Comparison of ENCODE assay signal across 12 cellular contexts in the genomic region with DNA sequence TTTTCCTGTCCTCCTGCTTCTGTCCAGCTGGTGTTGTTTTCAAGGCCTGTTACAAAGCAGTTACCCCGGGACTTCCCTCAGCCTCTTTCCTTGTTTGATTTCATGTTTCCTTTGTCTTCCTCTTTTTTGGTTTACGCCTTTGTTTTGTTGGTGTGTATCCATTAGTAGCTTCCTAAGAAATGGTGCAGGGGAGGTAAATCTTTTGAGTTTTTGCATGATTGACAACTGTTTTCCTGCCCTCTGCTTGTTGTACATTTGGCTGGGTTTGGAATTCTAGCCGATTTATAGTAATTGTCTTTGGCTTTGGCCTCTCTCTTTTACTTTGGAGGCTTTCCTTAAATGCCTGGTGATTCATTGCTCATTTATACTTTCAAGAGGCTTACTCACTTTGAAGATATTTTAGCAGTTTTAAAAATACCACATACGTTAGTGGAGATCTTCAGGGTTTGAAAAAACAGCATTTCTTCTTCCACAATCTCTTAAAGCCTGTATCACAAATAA. TPM values are rescaled to one million over a fixed set of nuclear protein-coding genes. Genes with fewer than 3 reads are reported as not detected.
A peak's percentile ranks its signal among the peaks of the same experiment; 100 is the strongest.
DNase-seq lines count a peak whose midpoint lies in the region; ATAC-seq and TF ChIP-seq lines count a peak whose summit lies in the region.
"Had no signal": no experiment of that assay in that cellular context is flagged by ENCODE, and none has a peak within 500 bp of the region (broad histone marks: within the 10 kb centered on the region; RNA-seq: fewer than 3 reads in every experiment).

No MANE protein-coding gene starts in this region.

- H3K9me2 ChIP-seq in PC-3 (replicated peaks; ENCODE audit: low read length) = no peaks in the 10 kb centered on the region

- H3F3A ChIP-seq in PC-3 (ENCODE audit: low read length, unreplicated experiment) = peaks cover 5% of the 10 kb centered on the region

- DNase-seq in GM03348 (ENCODE audit: low spot score) (peak; percentile 79), PC-3 (peak; percentile 77), epithelial cell of esophagus (ENCODE audit: low read depth) (peak; percentile 64), osteoblast (ENCODE audit: insufficient read length, low spot score, missing footprints) (peak; percentile 86), T-helper 2 cell (no peak), mesenteric fat pad (ENCODE audit: low spot score) (no peak)
- DNase-seq: endodermal cell; stimulated activated CD4-positive, alpha-beta T cell treated with anti-CD3 and anti-CD28 coated beads, Interleukin-4, amount 100 ng/mL, for 24 hours had no signal

- H3K79me2 ChIP-seq in PC-3 (ENCODE audit: low read length) = no peaks in the 10 kb centered on the region
- no peaks in the 10 kb centered on the region for H3K79me2 ChIP-seq in osteoblast (ENCODE audit: insufficient read depth, low read length)

- BruUV-seq in PC-3 (replicated peaks; lab: Mats Ljungman, UMichigan) = no TSS peak

- no peak overlapping the region for H3K9ac ChIP-seq in PC-3 (ENCODE audit: low read length)

- peak; percentile 62 for ATAC-seq in PC-3
- ATAC-seq in GM21529 (IDR thresholded peaks at IDR 0.05; ENCODE audit: unreplicated experiment) = no peak
- ATAC-seq in HG02840 (IDR thresholded peaks at IDR 0.05; ENCODE audit: low FRiP score, unreplicated experiment) = no peak
- ATAC-seq: HepG2 had no signal

- intact Hi-C loops in PC-3 (cut with micrococcal nuclease) = no loop called here

- peak overlapping the region; percentile 75 for H3K27ac ChIP-seq in PC-3 (ENCODE audit: low read length)
- peak overlapping the region; percentile 65 for H3K27ac ChIP-seq in osteoblast (ENCODE audit: low read depth, low read length)
- H3K27ac ChIP-seq: neutrophil had no signal

- CTCF ChIA-PET in PC-3 (lab: Charles Lee) = no interaction called here

- H3K4me1 ChIP-seq in PC-3 (ENCODE audit: insufficient read depth, low read length) (peaks cover 33% of the 10 kb centered on the region), osteoblast (ENCODE audit: insufficient read depth, low read length) (peaks cover 36% of the 10 kb centered on the region)

- TF ChIP-seq CTCF in PC-3 (conservative IDR thresholded peaks at IDR 0.05; ENCODE audit: low read depth, low read length) = no peak
- TF ChIP-seq CTCF in epithelial cell of esophagus (IDR thresholded peaks at IDR 0.05; ENCODE audit: insufficient read depth, low read depth, low read length, missing control alignments) = no peak
- no peak for TF ChIP-seq CTCF in osteoblast (IDR thresholded peaks at IDR 0.05; ENCODE audit: extremely low read depth, low read depth, low read length)

- H3K36me3 ChIP-seq in PC-3 (ENCODE audit: low read depth, low read length) (no peaks in the 10 kb centered on the region), osteoblast (ENCODE audit: insufficient read depth, low read length) (no peaks in the 10 kb centered on the region)
- H3K36me3 ChIP-seq: neutrophil had no signal

- H3K27me3 ChIP-seq in PC-3 (ENCODE audit: low read length) (no peaks in the 10 kb centered on the region), osteoblast (ENCODE audit: insufficient read depth, low read length) (no peaks in the 10 kb centered on the region)

- H3K4me3 ChIP-seq in PC-3 (ENCODE audit: low read length) = no peak overlapping the region
- H3K4me3 ChIP-seq in epithelial cell of esophagus (ENCODE audit: low read length) = no peak overlapping the region
- H3K4me3 ChIP-seq in osteoblast (ENCODE audit: insufficient read depth, low read length) = no peak overlapping the region

- H2AFZ ChIP-seq in PC-3 (ENCODE audit: low read length) = peak overlapping the region; percentile 40
- no peak overlapping the region for H2AFZ ChIP-seq in osteoblast (ENCODE audit: low read length)

- no peaks in the 10 kb centered on the region for H3K9me3 ChIP-seq in PC-3 (ENCODE audit: low read length)
- H3K9me3 ChIP-seq in osteoblast (ENCODE audit: low read depth, low read length) = no peaks in the 10 kb centered on the region
- H3K9me3 ChIP-seq: neutrophil had no signal

- H3K4me2 ChIP-seq in PC-3 (ENCODE audit: low read length) (peak overlapping the region; percentile 65), osteoblast (ENCODE audit: insufficient read depth, low read length) (peak overlapping the region; percentile 63)

- POLR2A ChIA-PET in PC-3 (lab: Charles Lee; ENCODE audit: unreplicated experiment) = no interaction called here

- H4K20me1 ChIP-seq in PC-3 (ENCODE audit: low read length) (no peaks in the 10 kb centered on the region), osteoblast (ENCODE audit: insufficient read depth, low read length) (no peaks in the 10 kb centered on the region)

RNA-seq across cellular contexts. Expression of a gene that starts 32.8 kb away (rescaled TPM):
- 0.62 and 0.92 TPM in 2 replicates for total RNA-seq in PC-3 (2014; rRNA removed)
- total RNA-seq in osteoblast = under 0.01 and 0.88 TPM in 2 replicates
- 0.26 TPM for total RNA-seq in mesenteric fat pad
- total RNA-seq: HepG2 had no signal

RNA-seq across cellular contexts. Expression of a gene that starts 45.4 kb away (rescaled TPM):
- 4.9 and 7.7 TPM in 2 replicates for total RNA-seq in PC-3 (2014; rRNA removed)
- 1.8 and 2.7 TPM in 2 replicates for total RNA-seq in osteoblast
- total RNA-seq in mesenteric fat pad = 0.58 TPM

Comparison
In these comparisons a context has a peak if more than half of its experiments do, and no peak if none do; other contexts are left out.
1. DNase-seq: peak in GM03348 (single experiment), PC-3 (single experiment), epithelial cell of esophagus (single experiment) and osteoblast (single experiment); none in T-helper 2 cell (0 of 5) and mesenteric fat pad (single experiment).